ENCODE assay signal across 26 cellular contexts in genomic region chr15:68034071-68034470, GRCh38.
"Had no signal": no experiment of that assay in that cellular context is flagged by ENCODE, and none has a peak within 500 bp of the region (broad histone marks: within the 10 kb centered on the region; RNA-seq: fewer than 3 reads in every experiment).

No MANE protein-coding gene starts in this region.

- H3K4me3 Mint-ChIP-seq: T-cell had no signal

- H3K9me3 ChIP-seq: MG63, SK-N-SH had no signal

- FAIRE-seq: HepG2, RCC 7860 had no signal

- H3K4me1 Mint-ChIP-seq: T-cell had no signal

- H3K9ac ChIP-seq: SK-N-SH had no signal

- H3K36me3 ChIP-seq: MG63 had no signal

- ATAC-seq: HepG2, T-cell had no signal

- H3K4me3 ChIP-seq: MG63, PC-9 had no signal

- H3K27ac ChIP-seq: PC-9, RWPE1 had no signal

- H2AFZ ChIP-seq: PC-9 had no signal

- H3K27ac Mint-ChIP-seq: T-cell had no signal

- H3K4me2 ChIP-seq: PC-9, SK-N-SH had no signal

- H3K9me3 Mint-ChIP-seq: T-cell had no signal

- DNase-seq: IMR-90; Karpas-422; KG1; MG63; NCI-H1092; NCI-H1105 treated with DMSO at 0.1 percent for 48 hours; NCI-H1417 treated with DMSO at 0.1 percent for 48 hours; NCI-H146; NCI-H1694 treated with DMSO at 0.1 percent for 48 hours; NCI-H1930; NCI-H2081; NCI-H2171; NCI-H226; NCI-H510A treated with DMSO at 0.1 percent for 48 hours; NCI-H526; NCI-H748 treated with DMSO at 0.1 percent for 48 hours; NK-92 treated with Interleukin-12 subunit alpha and Interleukin-12 subunit beta, amount 100 ng/mL, for 24 hours; OCI-M1; PC-9; SHP77; SK-N-SH; SW 1271; T-cell had no signal

- H3K36me3 Mint-ChIP-seq: T-cell had no signal
